Comparison of ENCODE assay signal across 1 cellular context in the genomic region with DNA sequence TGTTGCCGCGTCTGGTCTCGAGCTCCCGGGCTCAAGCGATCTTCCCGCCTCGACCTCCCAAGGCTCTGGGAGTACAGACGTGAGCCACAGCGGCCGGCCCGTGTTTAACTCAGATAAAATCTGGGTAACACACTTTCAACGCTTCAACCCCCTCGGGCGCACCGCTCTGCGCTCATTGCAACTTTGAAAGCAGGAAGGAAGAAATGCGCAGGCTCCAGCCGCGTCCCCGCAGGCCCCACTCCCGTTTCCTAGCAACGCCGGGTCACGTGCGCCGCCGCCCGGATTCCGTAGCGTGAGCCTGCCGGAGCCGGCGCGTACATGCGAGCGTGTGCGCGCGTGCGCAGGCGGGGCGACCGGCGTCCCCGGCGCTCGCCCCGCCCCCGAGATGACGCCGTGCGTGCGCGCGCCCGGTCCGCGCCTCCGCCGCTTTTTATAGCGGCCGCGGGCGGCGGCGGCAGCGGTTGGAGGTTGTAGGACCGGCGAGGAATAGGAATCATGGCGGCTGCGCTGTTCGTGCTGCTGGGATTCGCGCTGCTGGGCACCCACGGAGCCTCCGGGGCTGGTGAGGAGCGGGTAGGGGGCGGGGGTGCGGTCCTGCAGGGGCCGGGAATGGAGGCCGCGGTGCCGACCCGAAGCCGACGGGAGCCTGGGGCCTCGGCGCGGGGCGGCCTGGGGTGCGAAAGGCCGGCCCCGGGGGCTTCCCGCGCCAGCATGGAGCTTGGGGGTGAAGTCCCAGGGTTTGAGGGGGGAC.
TF ChIP-seq lines count a peak whose summit lies in the region.

A gene (plus strand): TSS at position 457 of the 751 bp plus-strand sequence. CDS start 39 bp downstream, at position 496.

TF ChIP-seq in K562, 482 proteins besides CTCF, POLR2A, EP300 and RAD21 (continued from another document and continues in another):
- TF ChIP-seq, protein P1, sequence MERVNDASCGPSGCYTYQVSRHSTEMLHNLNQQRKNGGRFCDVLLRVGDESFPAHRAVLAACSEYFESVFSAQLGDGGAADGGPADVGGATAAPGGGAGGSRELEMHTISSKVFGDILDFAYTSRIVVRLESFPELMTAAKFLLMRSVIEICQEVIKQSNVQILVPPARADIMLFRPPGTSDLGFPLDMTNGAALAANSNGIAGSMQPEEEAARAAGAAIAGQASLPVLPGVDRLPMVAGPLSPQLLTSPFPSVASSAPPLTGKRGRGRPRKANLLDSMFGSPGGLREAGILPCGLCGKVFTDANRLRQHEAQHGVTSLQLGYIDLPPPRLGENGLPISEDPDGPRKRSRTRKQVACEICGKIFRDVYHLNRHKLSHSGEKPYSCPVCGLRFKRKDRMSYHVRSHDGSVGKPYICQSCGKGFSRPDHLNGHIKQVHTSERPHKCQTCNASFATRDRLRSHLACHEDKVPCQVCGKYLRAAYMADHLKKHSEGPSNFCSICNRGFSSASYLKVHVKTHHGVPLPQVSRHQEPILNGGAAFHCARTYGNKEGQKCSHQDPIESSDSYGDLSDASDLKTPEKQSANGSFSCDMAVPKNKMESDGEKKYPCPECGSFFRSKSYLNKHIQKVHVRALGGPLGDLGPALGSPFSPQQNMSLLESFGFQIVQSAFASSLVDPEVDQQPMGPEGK (CRISPR knock-in tag; IDR thresholded peaks at IDR 0.05; ENCODE audit: borderline replicate concordance), result no peak
- TF ChIP-seq DNMT1 (IDR thresholded peaks at IDR 0.05), result no peak
- no peak for TF ChIP-seq BRD4 (IDR thresholded peaks at IDR 0.05)
- peak; percentile 95 for TF ChIP-seq CTBP1 (IDR thresholded peaks at IDR 0.05; ENCODE audit: borderline replicate concordance)
- TF ChIP-seq, protein P2, sequence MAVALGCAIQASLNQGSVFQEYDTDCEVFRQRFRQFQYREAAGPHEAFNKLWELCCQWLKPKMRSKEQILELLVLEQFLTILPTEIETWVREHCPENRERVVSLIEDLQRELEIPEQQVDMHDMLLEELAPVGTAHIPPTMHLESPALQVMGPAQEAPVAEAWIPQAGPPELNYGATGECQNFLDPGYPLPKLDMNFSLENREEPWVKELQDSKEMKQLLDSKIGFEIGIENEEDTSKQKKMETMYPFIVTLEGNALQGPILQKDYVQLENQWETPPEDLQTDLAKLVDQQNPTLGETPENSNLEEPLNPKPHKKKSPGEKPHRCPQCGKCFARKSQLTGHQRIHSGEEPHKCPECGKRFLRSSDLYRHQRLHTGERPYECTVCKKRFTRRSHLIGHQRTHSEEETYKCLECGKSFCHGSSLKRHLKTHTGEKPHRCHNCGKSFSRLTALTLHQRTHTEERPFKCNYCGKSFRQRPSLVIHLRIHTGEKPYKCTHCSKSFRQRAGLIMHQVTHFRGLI (CRISPR knock-in tag; IDR thresholded peaks at IDR 0.05), result no peak
- TF ChIP-seq FOS (IDR thresholded peaks at IDR 0.05; ENCODE audit: extremely low read depth, insufficient read length), result no peak
- no peak for TF ChIP-seq ZKSCAN8 (CRISPR knock-in tag; IDR thresholded peaks at IDR 0.05)
- TF ChIP-seq, protein P3, sequence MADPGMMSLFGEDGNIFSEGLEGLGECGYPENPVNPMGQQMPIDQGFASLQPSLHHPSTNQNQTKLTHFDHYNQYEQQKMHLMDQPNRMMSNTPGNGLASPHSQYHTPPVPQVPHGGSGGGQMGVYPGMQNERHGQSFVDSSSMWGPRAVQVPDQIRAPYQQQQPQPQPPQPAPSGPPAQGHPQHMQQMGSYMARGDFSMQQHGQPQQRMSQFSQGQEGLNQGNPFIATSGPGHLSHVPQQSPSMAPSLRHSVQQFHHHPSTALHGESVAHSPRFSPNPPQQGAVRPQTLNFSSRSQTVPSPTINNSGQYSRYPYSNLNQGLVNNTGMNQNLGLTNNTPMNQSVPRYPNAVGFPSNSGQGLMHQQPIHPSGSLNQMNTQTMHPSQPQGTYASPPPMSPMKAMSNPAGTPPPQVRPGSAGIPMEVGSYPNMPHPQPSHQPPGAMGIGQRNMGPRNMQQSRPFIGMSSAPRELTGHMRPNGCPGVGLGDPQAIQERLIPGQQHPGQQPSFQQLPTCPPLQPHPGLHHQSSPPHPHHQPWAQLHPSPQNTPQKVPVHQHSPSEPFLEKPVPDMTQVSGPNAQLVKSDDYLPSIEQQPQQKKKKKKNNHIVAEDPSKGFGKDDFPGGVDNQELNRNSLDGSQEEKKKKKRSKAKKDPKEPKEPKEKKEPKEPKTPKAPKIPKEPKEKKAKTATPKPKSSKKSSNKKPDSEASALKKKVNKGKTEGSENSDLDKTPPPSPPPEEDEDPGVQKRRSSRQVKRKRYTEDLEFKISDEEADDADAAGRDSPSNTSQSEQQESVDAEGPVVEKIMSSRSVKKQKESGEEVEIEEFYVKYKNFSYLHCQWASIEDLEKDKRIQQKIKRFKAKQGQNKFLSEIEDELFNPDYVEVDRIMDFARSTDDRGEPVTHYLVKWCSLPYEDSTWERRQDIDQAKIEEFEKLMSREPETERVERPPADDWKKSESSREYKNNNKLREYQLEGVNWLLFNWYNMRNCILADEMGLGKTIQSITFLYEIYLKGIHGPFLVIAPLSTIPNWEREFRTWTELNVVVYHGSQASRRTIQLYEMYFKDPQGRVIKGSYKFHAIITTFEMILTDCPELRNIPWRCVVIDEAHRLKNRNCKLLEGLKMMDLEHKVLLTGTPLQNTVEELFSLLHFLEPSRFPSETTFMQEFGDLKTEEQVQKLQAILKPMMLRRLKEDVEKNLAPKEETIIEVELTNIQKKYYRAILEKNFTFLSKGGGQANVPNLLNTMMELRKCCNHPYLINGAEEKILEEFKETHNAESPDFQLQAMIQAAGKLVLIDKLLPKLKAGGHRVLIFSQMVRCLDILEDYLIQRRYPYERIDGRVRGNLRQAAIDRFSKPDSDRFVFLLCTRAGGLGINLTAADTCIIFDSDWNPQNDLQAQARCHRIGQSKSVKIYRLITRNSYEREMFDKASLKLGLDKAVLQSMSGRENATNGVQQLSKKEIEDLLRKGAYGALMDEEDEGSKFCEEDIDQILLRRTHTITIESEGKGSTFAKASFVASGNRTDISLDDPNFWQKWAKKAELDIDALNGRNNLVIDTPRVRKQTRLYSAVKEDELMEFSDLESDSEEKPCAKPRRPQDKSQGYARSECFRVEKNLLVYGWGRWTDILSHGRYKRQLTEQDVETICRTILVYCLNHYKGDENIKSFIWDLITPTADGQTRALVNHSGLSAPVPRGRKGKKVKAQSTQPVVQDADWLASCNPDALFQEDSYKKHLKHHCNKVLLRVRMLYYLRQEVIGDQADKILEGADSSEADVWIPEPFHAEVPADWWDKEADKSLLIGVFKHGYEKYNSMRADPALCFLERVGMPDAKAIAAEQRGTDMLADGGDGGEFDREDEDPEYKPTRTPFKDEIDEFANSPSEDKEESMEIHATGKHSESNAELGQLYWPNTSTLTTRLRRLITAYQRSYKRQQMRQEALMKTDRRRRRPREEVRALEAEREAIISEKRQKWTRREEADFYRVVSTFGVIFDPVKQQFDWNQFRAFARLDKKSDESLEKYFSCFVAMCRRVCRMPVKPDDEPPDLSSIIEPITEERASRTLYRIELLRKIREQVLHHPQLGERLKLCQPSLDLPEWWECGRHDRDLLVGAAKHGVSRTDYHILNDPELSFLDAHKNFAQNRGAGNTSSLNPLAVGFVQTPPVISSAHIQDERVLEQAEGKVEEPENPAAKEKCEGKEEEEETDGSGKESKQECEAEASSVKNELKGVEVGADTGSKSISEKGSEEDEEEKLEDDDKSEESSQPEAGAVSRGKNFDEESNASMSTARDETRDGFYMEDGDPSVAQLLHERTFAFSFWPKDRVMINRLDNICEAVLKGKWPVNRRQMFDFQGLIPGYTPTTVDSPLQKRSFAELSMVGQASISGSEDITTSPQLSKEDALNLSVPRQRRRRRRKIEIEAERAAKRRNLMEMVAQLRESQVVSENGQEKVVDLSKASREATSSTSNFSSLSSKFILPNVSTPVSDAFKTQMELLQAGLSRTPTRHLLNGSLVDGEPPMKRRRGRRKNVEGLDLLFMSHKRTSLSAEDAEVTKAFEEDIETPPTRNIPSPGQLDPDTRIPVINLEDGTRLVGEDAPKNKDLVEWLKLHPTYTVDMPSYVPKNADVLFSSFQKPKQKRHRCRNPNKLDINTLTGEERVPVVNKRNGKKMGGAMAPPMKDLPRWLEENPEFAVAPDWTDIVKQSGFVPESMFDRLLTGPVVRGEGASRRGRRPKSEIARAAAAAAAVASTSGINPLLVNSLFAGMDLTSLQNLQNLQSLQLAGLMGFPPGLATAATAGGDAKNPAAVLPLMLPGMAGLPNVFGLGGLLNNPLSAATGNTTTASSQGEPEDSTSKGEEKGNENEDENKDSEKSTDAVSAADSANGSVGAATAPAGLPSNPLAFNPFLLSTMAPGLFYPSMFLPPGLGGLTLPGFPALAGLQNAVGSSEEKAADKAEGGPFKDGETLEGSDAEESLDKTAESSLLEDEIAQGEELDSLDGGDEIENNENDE (IDR thresholded peaks at IDR 0.05; ENCODE audit: low read depth, low read length), result no peak
- TF ChIP-seq PPARD (CRISPR knock-in tag; IDR thresholded peaks at IDR 0.05), result no peak
- TF ChIP-seq FOXJ3 (CRISPR knock-in tag; IDR thresholded peaks at IDR 0.05), result no peak
- TF ChIP-seq MAFF (IDR thresholded peaks at IDR 0.05; ENCODE audit: low read length), result no peak
- TF ChIP-seq ZNF354B (CRISPR knock-in tag; IDR thresholded peaks at IDR 0.05), result no peak
- TF ChIP-seq ZNF224 (CRISPR knock-in tag; IDR thresholded peaks at IDR 0.05), result no peak
- TF ChIP-seq, protein P4, sequence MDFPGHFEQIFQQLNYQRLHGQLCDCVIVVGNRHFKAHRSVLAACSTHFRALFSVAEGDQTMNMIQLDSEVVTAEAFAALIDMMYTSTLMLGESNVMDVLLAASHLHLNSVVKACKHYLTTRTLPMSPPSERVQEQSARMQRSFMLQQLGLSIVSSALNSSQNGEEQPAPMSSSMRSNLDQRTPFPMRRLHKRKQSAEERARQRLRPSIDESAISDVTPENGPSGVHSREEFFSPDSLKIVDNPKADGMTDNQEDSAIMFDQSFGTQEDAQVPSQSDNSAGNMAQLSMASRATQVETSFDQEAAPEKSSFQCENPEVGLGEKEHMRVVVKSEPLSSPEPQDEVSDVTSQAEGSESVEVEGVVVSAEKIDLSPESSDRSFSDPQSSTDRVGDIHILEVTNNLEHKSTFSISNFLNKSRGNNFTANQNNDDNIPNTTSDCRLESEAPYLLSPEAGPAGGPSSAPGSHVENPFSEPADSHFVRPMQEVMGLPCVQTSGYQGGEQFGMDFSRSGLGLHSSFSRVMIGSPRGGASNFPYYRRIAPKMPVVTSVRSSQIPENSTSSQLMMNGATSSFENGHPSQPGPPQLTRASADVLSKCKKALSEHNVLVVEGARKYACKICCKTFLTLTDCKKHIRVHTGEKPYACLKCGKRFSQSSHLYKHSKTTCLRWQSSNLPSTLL (IDR thresholded peaks at IDR 0.05), result no peak
- TF ChIP-seq SIN3A (IDR thresholded peaks at IDR 0.05; ENCODE audit: borderline replicate concordance in 2 of 2, control insufficient read depth in 1 of 2, low read depth in 2 of 2, low read length in 2 of 2), result peak; percentile 51 to 61; a peak in 2 of 4 replicates
- no peak for TF ChIP-seq SMAD2 (IDR thresholded peaks at IDR 0.05; ENCODE audit: low read depth, low read length)
- TF ChIP-seq, protein P5, sequence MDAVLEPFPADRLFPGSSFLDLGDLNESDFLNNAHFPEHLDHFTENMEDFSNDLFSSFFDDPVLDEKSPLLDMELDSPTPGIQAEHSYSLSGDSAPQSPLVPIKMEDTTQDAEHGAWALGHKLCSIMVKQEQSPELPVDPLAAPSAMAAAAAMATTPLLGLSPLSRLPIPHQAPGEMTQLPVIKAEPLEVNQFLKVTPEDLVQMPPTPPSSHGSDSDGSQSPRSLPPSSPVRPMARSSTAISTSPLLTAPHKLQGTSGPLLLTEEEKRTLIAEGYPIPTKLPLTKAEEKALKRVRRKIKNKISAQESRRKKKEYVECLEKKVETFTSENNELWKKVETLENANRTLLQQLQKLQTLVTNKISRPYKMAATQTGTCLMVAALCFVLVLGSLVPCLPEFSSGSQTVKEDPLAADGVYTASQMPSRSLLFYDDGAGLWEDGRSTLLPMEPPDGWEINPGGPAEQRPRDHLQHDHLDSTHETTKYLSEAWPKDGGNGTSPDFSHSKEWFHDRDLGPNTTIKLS (IDR thresholded peaks at IDR 0.05; ENCODE audit: borderline replicate concordance, low read depth), result peak; percentile 72
- no peak; the same call in 1 of the 2 replicates for TF ChIP-seq GABPA (tag; conservative IDR thresholded peaks at IDR 0.05; ENCODE audit: low read depth)
- TF ChIP-seq ERF (CRISPR knock-in tag; IDR thresholded peaks at IDR 0.05), result no peak
- peak; percentile 62 to 95 for TF ChIP-seq MAZ (CRISPR knock-in tag; conservative IDR thresholded peaks at IDR 0.05 in 1 of 2, IDR thresholded peaks at IDR 0.05 in 1 of 2)
- TF ChIP-seq, protein P6, sequence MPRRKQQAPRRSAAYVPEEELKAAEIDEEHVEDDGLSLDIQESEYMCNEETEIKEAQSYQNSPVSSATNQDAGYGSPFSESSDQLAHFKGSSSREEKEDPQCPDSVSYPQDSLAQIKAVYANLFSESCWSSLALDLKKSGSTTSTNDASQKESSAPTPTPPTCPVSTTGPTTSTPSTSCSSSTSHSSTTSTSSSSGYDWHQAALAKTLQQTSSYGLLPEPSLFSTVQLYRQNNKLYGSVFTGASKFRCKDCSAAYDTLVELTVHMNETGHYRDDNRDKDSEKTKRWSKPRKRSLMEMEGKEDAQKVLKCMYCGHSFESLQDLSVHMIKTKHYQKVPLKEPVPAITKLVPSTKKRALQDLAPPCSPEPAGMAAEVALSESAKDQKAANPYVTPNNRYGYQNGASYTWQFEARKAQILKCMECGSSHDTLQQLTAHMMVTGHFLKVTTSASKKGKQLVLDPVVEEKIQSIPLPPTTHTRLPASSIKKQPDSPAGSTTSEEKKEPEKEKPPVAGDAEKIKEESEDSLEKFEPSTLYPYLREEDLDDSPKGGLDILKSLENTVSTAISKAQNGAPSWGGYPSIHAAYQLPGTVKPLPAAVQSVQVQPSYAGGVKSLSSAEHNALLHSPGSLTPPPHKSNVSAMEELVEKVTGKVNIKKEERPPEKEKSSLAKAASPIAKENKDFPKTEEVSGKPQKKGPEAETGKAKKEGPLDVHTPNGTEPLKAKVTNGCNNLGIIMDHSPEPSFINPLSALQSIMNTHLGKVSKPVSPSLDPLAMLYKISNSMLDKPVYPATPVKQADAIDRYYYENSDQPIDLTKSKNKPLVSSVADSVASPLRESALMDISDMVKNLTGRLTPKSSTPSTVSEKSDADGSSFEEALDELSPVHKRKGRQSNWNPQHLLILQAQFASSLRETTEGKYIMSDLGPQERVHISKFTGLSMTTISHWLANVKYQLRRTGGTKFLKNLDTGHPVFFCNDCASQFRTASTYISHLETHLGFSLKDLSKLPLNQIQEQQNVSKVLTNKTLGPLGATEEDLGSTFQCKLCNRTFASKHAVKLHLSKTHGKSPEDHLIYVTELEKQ (CRISPR knock-in tag; IDR thresholded peaks at IDR 0.05), result no peak
- no peak for TF ChIP-seq NR2C1 (IDR thresholded peaks at IDR 0.05)
- no peak for TF ChIP-seq NR2C1 (tag; IDR thresholded peaks at IDR 0.05)
- TF ChIP-seq, protein P7, sequence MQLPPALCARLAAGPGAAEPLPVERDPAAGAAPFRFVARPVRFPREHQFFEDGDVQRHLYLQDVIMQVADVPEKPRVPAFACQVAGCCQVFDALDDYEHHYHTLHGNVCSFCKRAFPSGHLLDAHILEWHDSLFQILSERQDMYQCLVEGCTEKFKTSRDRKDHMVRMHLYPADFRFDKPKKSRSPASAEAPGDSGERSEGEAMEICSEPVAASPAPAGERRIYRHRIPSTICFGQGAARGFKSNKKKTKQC (CRISPR knock-in tag; IDR thresholded peaks at IDR 0.05), result no peak; the same call in 1 of the 2 replicates
- TF ChIP-seq PHF20 (IDR thresholded peaks at IDR 0.05; ENCODE audit: partially characterized antibody), result no peak
- no peak for TF ChIP-seq JUNB (CRISPR knock-in tag; conservative IDR thresholded peaks at IDR 0.05)
- no peak for TF ChIP-seq PCBP1 (IDR thresholded peaks at IDR 0.05; ENCODE audit: low read depth, low read length, poor library complexity, severe bottlenecking)
- TF ChIP-seq FOXA1 (IDR thresholded peaks at IDR 0.05; ENCODE audit: borderline replicate concordance), result no peak
- TF ChIP-seq ZC3H4 (CRISPR knock-in tag; IDR thresholded peaks at IDR 0.05; ENCODE audit: borderline replicate concordance), result no peak
- TF ChIP-seq ZNF184 (CRISPR knock-in tag; IDR thresholded peaks at IDR 0.05), result no peak
- TF ChIP-seq NCOA1 (IDR thresholded peaks at IDR 0.05; ENCODE audit: low read depth), result no peak
- no peak for TF ChIP-seq ZNF75A (CRISPR knock-in tag; IDR thresholded peaks at IDR 0.05)
- TF ChIP-seq KDM5B (IDR thresholded peaks at IDR 0.05; ENCODE audit: insufficient replicate concordance, low read depth, low read length), result peak; percentile 96
- no peak; the same call in 1 of the 2 replicates for TF ChIP-seq TAF7 (tag; IDR thresholded peaks at IDR 0.05)
